22 cellular contexts compared by ENCODE assay signal in genomic region chr14:62819931-62820330, GRCh38.
DNase-seq lines count a peak whose midpoint lies in the region; TF ChIP-seq lines count a peak whose summit lies in the region.
"Had no signal": no experiment of that assay in that cellular context is flagged by ENCODE, and none has a peak within 500 bp of the region (broad histone marks: within the 10 kb centered on the region; RNA-seq: fewer than 3 reads in every experiment).

No MANE protein-coding gene starts in this region.

- H4K8ac ChIP-seq in mesendoderm (ENCODE audit: low read depth, low read length) = no peak overlapping the region

- no peak overlapping the region for H3K56ac ChIP-seq in mesendoderm (ENCODE audit: low read length)

- no peaks in the 10 kb centered on the region for H3K79me1 ChIP-seq in mesendoderm (ENCODE audit: low read length)

- H3K36me3 ChIP-seq in A673 (ENCODE audit: insufficient read depth, low read length, poor library complexity, severe bottlenecking) (no peaks in the 10 kb centered on the region), mesendoderm (ENCODE audit: control insufficient read depth, insufficient read depth, low read length) (no peaks in the 10 kb centered on the region), tibial artery (no peaks in the 10 kb centered on the region)
- H3K36me3 ChIP-seq: BE2C, BLaER1 had no signal

- no TSS peak for BruUV-seq in A673 (replicated peaks; lab: Mats Ljungman, UMichigan)

- H2BK5ac ChIP-seq in mesendoderm (ENCODE audit: low read length) = no peak overlapping the region

- no peak overlapping the region for H4K5ac ChIP-seq in mesendoderm (ENCODE audit: low read length)

- H3K79me2 ChIP-seq in mesendoderm (ENCODE audit: control insufficient read depth, insufficient read depth, low read length) = no peaks in the 10 kb centered on the region

- H3K27me3 ChIP-seq in A673 (replicated peaks; ENCODE audit: insufficient read depth, low read depth, low read length, poor library complexity) = no peaks in the 10 kb centered on the region
- H3K27me3 ChIP-seq in mesendoderm (ENCODE audit: insufficient read depth, low read length, poor library complexity) = no peaks in the 10 kb centered on the region
- H3K27me3 ChIP-seq in tibial artery = no peaks in the 10 kb centered on the region
- H3K27me3 ChIP-seq: BE2C, BLaER1 had no signal

- no peak overlapping the region for H3K18ac ChIP-seq in mesendoderm (ENCODE audit: low read length)

- CTCF ChIA-PET in A673 (lab: Charles Lee) = no interaction called here

- no peak overlapping the region for H2AK5ac ChIP-seq in mesendoderm (ENCODE audit: low read length)

- H3K27ac ChIP-seq in A673 (ENCODE audit: low read depth, low read length, poor library complexity, severe bottlenecking) (no peak overlapping the region), mesendoderm (ENCODE audit: low read depth, low read length) (no peak overlapping the region), tibial artery (no peak overlapping the region)
- H3K27ac ChIP-seq: 22Rv1, A549, BLaER1 had no signal

- H3K4me1 ChIP-seq in A673 (ENCODE audit: insufficient read depth, low read length, poor library complexity, severe bottlenecking) (no peaks in the 10 kb centered on the region), mesendoderm (ENCODE audit: control insufficient read depth, low read depth, low read length) (no peaks in the 10 kb centered on the region), tibial artery (no peaks in the 10 kb centered on the region)
- H3K4me1 ChIP-seq: A549, BE2C, BLaER1 had no signal

- WGBS in mesendoderm (ENCODE audit: extremely low coverage, insufficient coverage, low lambda C conversion rate) = no CpG with 5 or more reads among the region's 1 CpG

- peak; percentile 32 for DNase-seq in A673 (ENCODE audit: low spot score)
- peak; percentile 1 for DNase-seq in NB4 (ENCODE audit: low read depth)
- DNase-seq in amniotic epithelial cell (ENCODE audit: low read depth) = peak; percentile 54
- DNase-seq in mesendoderm = peak; percentile 3
- no peak for DNase-seq in NCI-H1436 treated with DMSO at 0.1 percent for 48 hours (lab: John Stamatoyannopoulos, UW)
- no peak for DNase-seq in DMS79 treated with DMSO at 0.1 percent for 48 hours (lab: John Stamatoyannopoulos, UW)
- DNase-seq in tibial artery = no peak
- DNase-seq: ACHN; BE2C; C1 segment of cervical spinal cord; CD4-positive, alpha-beta memory T cell; CD4-positive, CD25-positive, alpha-beta regulatory T cell; CD8-positive, alpha-beta memory T cell; COR-L47; DMS 273 treated with DMSO at 0.1 percent for 48 hours; DMS153; DMS53; DMS79; GF-D8 had no signal

- TF ChIP-seq POLR2A in NB4 (IDR thresholded peaks at IDR 0.05; ENCODE audit: extremely low read depth, insufficient read length) = no peak

- POLR2A ChIA-PET in A673 (lab: Charles Lee; ENCODE audit: low non-redundant PET) = no interaction called here

- no peak overlapping the region for H3K4ac ChIP-seq in mesendoderm (ENCODE audit: low read depth, low read length)

- no peak overlapping the region for H3K4me2 ChIP-seq in mesendoderm (ENCODE audit: low read length)
- H3K4me2 ChIP-seq: A549, BLaER1 had no signal

- no peaks in the 10 kb centered on the region for H3K9me3 ChIP-seq in A673 (ENCODE audit: low read depth, low read length, poor library complexity, severe bottlenecking)
- no peaks in the 10 kb centered on the region for H3K9me3 ChIP-seq in tibial artery
- H3K9me3 ChIP-seq: A549, BE2C, BLaER1 had no signal

- no peak overlapping the region for H3K4me3 ChIP-seq in A673 (ENCODE audit: low read depth, low read length, poor library complexity, severe bottlenecking)
- no peak overlapping the region for H3K4me3 ChIP-seq in NB4 (ENCODE audit: low read depth, low read length)
- no peak overlapping the region for H3K4me3 ChIP-seq in mesendoderm (ENCODE audit: low read length)
- H3K4me3 ChIP-seq in tibial artery = no peak overlapping the region
- H3K4me3 ChIP-seq: A549, BLaER1 had no signal

- TF ChIP-seq CTCF in A673 (conservative IDR thresholded peaks at IDR 0.05; ENCODE audit: low read depth, low read length) = no peak
- no peak for TF ChIP-seq CTCF in NB4 (IDR thresholded peaks at IDR 0.05; ENCODE audit: low read depth, low read length)
- no peak for TF ChIP-seq CTCF in tibial artery (IDR thresholded peaks at IDR 0.05)

- no peak overlapping the region for H2BK120ac ChIP-seq in mesendoderm (ENCODE audit: low read depth, low read length)

- H3K9ac ChIP-seq in mesendoderm (ENCODE audit: low read length) = no peak overlapping the region
- H3K9ac ChIP-seq: BLaER1 had no signal

- intact Hi-C loops in A673 (cut with micrococcal nuclease; ENCODE audit: unreplicated experiment) (no loop called here), tibial artery (cut with DNase I; ENCODE audit: low total_unique reads) (no loop called here)

- H3K23ac ChIP-seq in mesendoderm (ENCODE audit: low read length) = no peak overlapping the region

- H2BK15ac ChIP-seq in mesendoderm (replicated peaks; ENCODE audit: low read depth) = no peak overlapping the region

Comparison
In these comparisons a context has a peak if more than half of its experiments do, and no peak if none do; other contexts are left out.
1. DNase-seq: peak in A673 (single experiment), NB4 (single experiment), amniotic epithelial cell (single experiment) and mesendoderm (single experiment); none in NCI-H1436 treated with DMSO at 0.1 percent for 48 hours (single experiment), DMS79 treated with DMSO at 0.1 percent for 48 hours (single experiment) and tibial artery (0 of 2).